ENCODE assay signal across 8 cellular contexts in the genomic region with DNA sequence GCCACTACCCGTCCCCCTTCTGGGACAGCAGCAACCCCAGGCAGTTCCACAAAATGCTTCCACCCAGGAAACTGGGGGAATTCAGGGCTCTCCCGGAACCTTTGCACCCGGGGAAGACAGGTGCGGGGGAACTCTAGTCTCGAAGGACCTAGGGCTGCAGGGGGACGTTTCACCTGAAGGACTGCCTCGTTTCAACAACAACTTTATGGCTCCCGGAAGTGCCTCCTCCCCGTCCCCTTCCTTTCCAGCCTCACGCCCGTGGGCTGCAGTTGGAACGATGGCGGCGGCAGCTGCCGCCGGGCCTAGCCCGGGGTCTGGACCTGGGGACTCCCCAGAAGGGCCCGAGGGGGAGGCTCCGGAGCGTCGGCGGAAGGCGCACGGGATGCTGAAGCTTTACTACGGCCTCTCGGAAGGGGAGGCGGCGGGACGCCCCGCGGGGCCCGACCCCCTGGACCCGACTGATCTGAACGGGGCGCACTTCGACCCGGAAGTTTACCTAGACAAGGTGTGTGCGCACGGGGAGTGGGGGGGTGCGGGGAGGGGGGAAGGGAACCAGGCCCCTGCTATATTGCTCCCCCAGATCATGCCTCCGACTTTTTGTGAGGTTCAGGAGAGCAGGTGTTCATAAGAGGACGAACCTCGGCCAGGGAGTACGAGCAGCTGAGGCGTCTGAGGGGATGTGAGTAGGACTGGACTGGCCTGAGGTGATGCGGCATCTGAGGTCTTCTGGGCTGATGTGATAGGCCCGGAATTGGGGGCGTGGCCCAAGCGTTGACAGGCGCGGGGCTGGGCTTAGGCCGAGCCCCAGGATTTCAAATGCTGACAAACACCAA. TPM values are rescaled to one million over a fixed set of nuclear protein-coding genes. Genes with fewer than 3 reads are reported as not detected.
A peak's percentile ranks its signal among the peaks of the same experiment; 100 is the strongest.
DNase-seq lines count a peak whose midpoint lies in the region; ATAC-seq and TF ChIP-seq lines count a peak whose summit lies in the region.

Gene VPS51, plus strand, starts transcription at position 241 of the 833 bp plus-strand sequence. Its CDS starts 37 bp downstream, at position 278.

- TF ChIP-seq CTCF in CD4-positive, alpha-beta T cell (IDR thresholded peaks at IDR 0.05): no peak

- peak within 1 kb of the TSS; percentile 78 for H3K27ac ChIP-seq in CD4-positive, alpha-beta T cell (ENCODE audit: low read depth, low read length)

- ATAC-seq in CD4-positive, alpha-beta T cell (ENCODE audit: poor library complexity): peak; percentile 85
- ATAC-seq in GM19463 (IDR thresholded peaks at IDR 0.05; ENCODE audit: unreplicated experiment): peak; percentile 91
- peak; percentile 90 for ATAC-seq in effector memory CD8-positive, alpha-beta T cell (replicated peaks)

- no peaks in the 10 kb centered on the region for H3K9me3 Mint-ChIP-seq in CD4-positive, alpha-beta T cell
- no peaks in the 10 kb centered on the region for H3K9me3 Mint-ChIP-seq in effector memory CD8-positive, alpha-beta T cell

- H3K36me3 Mint-ChIP-seq in CD4-positive, alpha-beta T cell (ENCODE audit: low read depth): peaks cover 30% of the 10 kb centered on the region
- H3K36me3 Mint-ChIP-seq in effector memory CD8-positive, alpha-beta T cell (ENCODE audit: insufficient read depth): peaks cover 21% of the 10 kb centered on the region

- no peaks in the 10 kb centered on the region for H3K9me3 ChIP-seq in CD4-positive, alpha-beta T cell (ENCODE audit: control insufficient read depth, low read length)

- POLR2A ChIA-PET in CD4-positive, alpha-beta T cell (lab: Charles Lee): interaction anchor here (0.6 to 6.9 kb wide), 22 partner anchors 9 to 1249 kb away, joined by 3 to 91 read pairs (median 4); partner anchors contain the start of genes ARL2, BRMS1, CAPN1 and CCDC85B
- POLR2A ChIA-PET in activated CD8-positive, alpha-beta memory T cell treated with anti-CD3 and anti-CD28 coated beads for 36 hours (lab: Charles Lee): interaction anchor here (0.6 to 1.7 kb wide), 10 partner anchors 9 to 218 kb away, joined by 3 to 17 read pairs (median 5); partner anchors contain the start of genes CDCA5, FAU, MRPL49 and TM7SF2

- CTCF ChIA-PET in CD4-positive, alpha-beta T cell (lab: Charles Lee): interaction anchor here (0.5 to 6.6 kb wide), 4 partner anchors 16 to 75 kb away, joined by 3 to 58 read pairs (median 4); partner anchors contain the start of genes TM7SF2 and ZNHIT2
- CTCF ChIA-PET in activated CD8-positive, alpha-beta memory T cell treated with anti-CD3 and anti-CD28 coated beads for 36 hours (lab: Charles Lee): interaction anchor here (1.1 to 10.6 kb wide), 2 partner anchors 15 to 21 kb away, joined by 4 to 109 read pairs; partner anchors contain the start of genes TM7SF2 and ZNHIT2

- no peaks in the 10 kb centered on the region for H3K27me3 ChIP-seq in CD4-positive, alpha-beta T cell (ENCODE audit: control insufficient read depth, insufficient read depth, low read length)

- H3K27ac Mint-ChIP-seq in CD4-positive, alpha-beta T cell: peak within 1 kb of the TSS; percentile 98
- H3K27ac Mint-ChIP-seq in effector memory CD8-positive, alpha-beta T cell: peak within 1 kb of the TSS; percentile 89 to 92

- peak within 1 kb of the TSS; percentile 96 for H3K4me3 Mint-ChIP-seq in CD4-positive, alpha-beta T cell
- H3K4me3 Mint-ChIP-seq in effector memory CD8-positive, alpha-beta T cell: peak within 1 kb of the TSS; percentile 77 to 85

- H3K27me3 Mint-ChIP-seq in CD4-positive, alpha-beta T cell: no peaks in the 10 kb centered on the region
- H3K27me3 Mint-ChIP-seq in effector memory CD8-positive, alpha-beta T cell: no peaks in the 10 kb centered on the region

- H3K4me1 Mint-ChIP-seq in CD4-positive, alpha-beta T cell (ENCODE audit: low read depth): peaks cover 21% of the 10 kb centered on the region
- H3K4me1 Mint-ChIP-seq in effector memory CD8-positive, alpha-beta T cell (ENCODE audit: low read depth in 2 of 2): peaks cover 3 to 16% of the 10 kb centered on the region in 2 donors

- intact Hi-C loops in CD4-positive, alpha-beta T cell (cut with DNase I, micrococcal nuclease): loop anchor here (1.0 kb wide), 5 partner anchors 12 to 38 kb away; partner anchors contain the start of genes CDCA5 (in 2 of the 2), ZFPL1 (in 2 of the 2), ZNHIT2 (in 2 of the 2) and FAU (in 1 of the 2)

- peak; percentile 76 to 86 (median 79) for DNase-seq in CD4-positive, alpha-beta T cell
- DNase-seq in HS-27A (ENCODE audit: low read depth): peak; percentile 73
- peak; percentile 88 to 89 for DNase-seq in NOMO-1 (lab: John Stamatoyannopoulos, UW; ENCODE audit: unreplicated experiment in 2 of 2)
- peak; percentile 80 to 86 (median 82) for DNase-seq in effector memory CD8-positive, alpha-beta T cell
- peak; percentile 90 for DNase-seq in medulla oblongata (ENCODE audit: extremely low spot score)
- peak; percentile 65 to 86 (median 76) for DNase-seq in stimulated activated CD4-positive, alpha-beta T cell treated with anti-CD3 and anti-CD28 coated beads, TNF-alpha, amount 100 ng/mL, for 48 hours (ENCODE audit: low read depth in 3 of 3)

RNA-seq across cellular contexts. Expression of gene VPS51, which starts in this region (rescaled TPM):
- 100 to 1,000 TPM; 243 to 246 TPM for total RNA-seq in CD4-positive, alpha-beta T cell
- total RNA-seq in activated CD8-positive, alpha-beta memory T cell treated with anti-CD3 and anti-CD28 coated beads for 36 hours: 100 to 1,000 TPM in 1 of 2 experiments, 10 to 100 TPM in 1; 99.2 to 104 TPM

Comparison
In these comparisons a context has a peak if more than half of its experiments do, and no peak if none do; other contexts are left out.
1. Peak in every context shown above with its lines: DNase-seq, ATAC-seq and H3K27ac ChIP-seq.